1 cellular context compared by ENCODE assay signal in the genomic region with DNA sequence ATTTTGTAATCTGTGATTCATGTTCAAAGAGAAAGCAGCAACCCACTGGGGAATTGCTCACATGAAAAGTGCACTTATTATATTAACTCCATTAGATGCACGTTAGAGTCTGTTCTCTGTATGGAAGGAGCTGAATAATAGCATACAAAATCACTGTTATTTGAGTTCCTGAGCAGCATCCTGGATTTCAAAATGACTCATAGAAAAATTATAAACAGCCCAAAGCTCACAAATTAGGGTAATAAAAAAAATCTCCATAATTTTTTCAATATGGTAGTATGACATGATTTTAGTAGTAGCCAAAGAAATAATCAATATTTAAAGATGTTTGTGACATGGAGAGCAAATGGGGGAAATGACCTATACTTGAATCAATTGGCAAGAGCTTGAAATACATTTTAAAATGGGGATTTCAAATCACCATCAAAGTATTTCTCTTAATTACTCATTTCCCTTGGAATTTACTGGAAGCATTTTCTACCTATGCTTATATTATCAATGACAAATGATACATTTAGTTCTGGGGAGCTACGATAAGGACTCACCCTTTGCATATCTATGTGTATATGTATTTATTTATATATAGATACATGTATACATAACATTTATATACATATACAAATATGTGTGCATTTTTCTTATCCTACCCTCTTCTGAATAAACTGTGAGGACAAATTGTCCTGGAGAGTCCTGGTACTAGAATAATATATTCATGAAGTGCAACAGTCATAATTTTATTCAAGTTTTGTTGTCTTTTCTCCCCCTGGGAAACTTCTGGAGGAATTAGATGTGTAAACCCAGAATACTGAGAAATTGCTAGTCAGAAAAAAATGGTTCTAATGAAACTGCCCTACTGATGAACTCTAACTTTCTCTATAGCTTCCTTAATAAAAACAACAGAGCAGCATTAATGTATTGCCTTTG.
TF ChIP-seq lines count a peak whose summit lies in the region.

No MANE protein-coding gene starts in this region.

TF ChIP-seq in HCT116, 20 proteins besides CTCF, POLR2A, EP300 and RAD21 (continued from another document):
- TF ChIP-seq, protein P1, sequence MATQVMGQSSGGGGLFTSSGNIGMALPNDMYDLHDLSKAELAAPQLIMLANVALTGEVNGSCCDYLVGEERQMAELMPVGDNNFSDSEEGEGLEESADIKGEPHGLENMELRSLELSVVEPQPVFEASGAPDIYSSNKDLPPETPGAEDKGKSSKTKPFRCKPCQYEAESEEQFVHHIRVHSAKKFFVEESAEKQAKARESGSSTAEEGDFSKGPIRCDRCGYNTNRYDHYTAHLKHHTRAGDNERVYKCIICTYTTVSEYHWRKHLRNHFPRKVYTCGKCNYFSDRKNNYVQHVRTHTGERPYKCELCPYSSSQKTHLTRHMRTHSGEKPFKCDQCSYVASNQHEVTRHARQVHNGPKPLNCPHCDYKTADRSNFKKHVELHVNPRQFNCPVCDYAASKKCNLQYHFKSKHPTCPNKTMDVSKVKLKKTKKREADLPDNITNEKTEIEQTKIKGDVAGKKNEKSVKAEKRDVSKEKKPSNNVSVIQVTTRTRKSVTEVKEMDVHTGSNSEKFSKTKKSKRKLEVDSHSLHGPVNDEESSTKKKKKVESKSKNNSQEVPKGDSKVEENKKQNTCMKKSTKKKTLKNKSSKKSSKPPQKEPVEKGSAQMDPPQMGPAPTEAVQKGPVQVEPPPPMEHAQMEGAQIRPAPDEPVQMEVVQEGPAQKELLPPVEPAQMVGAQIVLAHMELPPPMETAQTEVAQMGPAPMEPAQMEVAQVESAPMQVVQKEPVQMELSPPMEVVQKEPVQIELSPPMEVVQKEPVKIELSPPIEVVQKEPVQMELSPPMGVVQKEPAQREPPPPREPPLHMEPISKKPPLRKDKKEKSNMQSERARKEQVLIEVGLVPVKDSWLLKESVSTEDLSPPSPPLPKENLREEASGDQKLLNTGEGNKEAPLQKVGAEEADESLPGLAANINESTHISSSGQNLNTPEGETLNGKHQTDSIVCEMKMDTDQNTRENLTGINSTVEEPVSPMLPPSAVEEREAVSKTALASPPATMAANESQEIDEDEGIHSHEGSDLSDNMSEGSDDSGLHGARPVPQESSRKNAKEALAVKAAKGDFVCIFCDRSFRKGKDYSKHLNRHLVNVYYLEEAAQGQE (IDR thresholded peaks at IDR 0.05; ENCODE audit: low read depth): no peak
- TF ChIP-seq ZFX (IDR thresholded peaks at IDR 0.05) (no peak), SP1 (IDR thresholded peaks at IDR 0.05; ENCODE audit: low read depth) (no peak), YY1 (IDR thresholded peaks at IDR 0.05; ENCODE audit: extremely low read depth, insufficient replicate concordance, low read depth, low read length) (no peak), TCF7L2 (IDR thresholded peaks at IDR 0.05; ENCODE audit: borderline replicate concordance, extremely low read depth, insufficient read depth, insufficient read length) (no peak), EZH2phosphoT487 (IDR thresholded peaks at IDR 0.05; ENCODE audit: borderline replicate concordance) (no peak)
- TF ChIP-seq, protein P2, sequence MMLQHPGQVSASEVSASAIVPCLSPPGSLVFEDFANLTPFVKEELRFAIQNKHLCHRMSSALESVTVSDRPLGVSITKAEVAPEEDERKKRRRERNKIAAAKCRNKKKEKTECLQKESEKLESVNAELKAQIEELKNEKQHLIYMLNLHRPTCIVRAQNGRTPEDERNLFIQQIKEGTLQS (IDR thresholded peaks at IDR 0.05): no peak
- TF ChIP-seq, protein P3, sequence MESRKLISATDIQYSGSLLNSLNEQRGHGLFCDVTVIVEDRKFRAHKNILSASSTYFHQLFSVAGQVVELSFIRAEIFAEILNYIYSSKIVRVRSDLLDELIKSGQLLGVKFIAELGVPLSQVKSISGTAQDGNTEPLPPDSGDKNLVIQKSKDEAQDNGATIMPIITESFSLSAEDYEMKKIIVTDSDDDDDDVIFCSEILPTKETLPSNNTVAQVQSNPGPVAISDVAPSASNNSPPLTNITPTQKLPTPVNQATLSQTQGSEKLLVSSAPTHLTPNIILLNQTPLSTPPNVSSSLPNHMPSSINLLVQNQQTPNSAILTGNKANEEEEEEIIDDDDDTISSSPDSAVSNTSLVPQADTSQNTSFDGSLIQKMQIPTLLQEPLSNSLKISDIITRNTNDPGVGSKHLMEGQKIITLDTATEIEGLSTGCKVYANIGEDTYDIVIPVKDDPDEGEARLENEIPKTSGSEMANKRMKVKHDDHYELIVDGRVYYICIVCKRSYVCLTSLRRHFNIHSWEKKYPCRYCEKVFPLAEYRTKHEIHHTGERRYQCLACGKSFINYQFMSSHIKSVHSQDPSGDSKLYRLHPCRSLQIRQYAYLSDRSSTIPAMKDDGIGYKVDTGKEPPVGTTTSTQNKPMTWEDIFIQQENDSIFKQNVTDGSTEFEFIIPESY (IDR thresholded peaks at IDR 0.05; ENCODE audit: extremely low read depth, insufficient replicate concordance, low read length): no peak
TF ChIP-seq in HCT116: peak in this region for 0.
